ENCODE assay signal across 18 cellular contexts in genomic region chr10:75959209-75959608, GRCh38.
DNase-seq lines count a peak whose midpoint lies in the region; ATAC-seq, FAIRE-seq and TF ChIP-seq lines count a peak whose summit lies in the region.
"Had no signal": no experiment of that assay in that cellular context is flagged by ENCODE, and none has a peak within 500 bp of the region (broad histone marks: within the 10 kb centered on the region; RNA-seq: fewer than 3 reads in every experiment).

No MANE protein-coding gene starts in this region.

- H3K9me1 ChIP-seq in K562 (ENCODE audit: control insufficient read depth, insufficient read depth, low read length): no peaks in the 10 kb centered on the region

- no peaks in the 10 kb centered on the region for H3K79me1 ChIP-seq in H9 (ENCODE audit: insufficient read depth, low read depth, low read length, poor library complexity, severe bottlenecking)

- no peak for FAIRE-seq in K562 (lab: Jason Lieb, UNC)

- H2AK5ac ChIP-seq in H9 (ENCODE audit: insufficient read length, low read length): no peak overlapping the region

- H3K4me1 ChIP-seq in K562 (replicated peaks in 1 of 2; ENCODE audit: control insufficient read depth in 2 of 2, insufficient read depth in 2 of 2, low read length in 2 of 2) (no peaks in the 10 kb centered on the region; a peak in 1 of 5 replicates), H9 (ENCODE audit: insufficient read depth, low read length) (no peaks in the 10 kb centered on the region), esophagus squamous epithelium (no peaks in the 10 kb centered on the region)

- no peaks in the 10 kb centered on the region for H4K20me1 ChIP-seq in K562 (replicated peaks; ENCODE audit: control insufficient read depth, insufficient read depth, low read length)
- no peaks in the 10 kb centered on the region for H4K20me1 ChIP-seq in H9 (ENCODE audit: control insufficient read depth, insufficient read depth, insufficient read length)

- H3K27ac ChIP-seq in K562 (ENCODE audit: extremely low read depth, low read depth, low read length): no peak overlapping the region
- H3K27ac ChIP-seq in H9 (ENCODE audit: insufficient read length, low read depth, low read length): no peak overlapping the region
- H3K27ac ChIP-seq in esophagus squamous epithelium: no peak overlapping the region
- H3K27ac ChIP-seq: esophagus muscularis mucosa, HL-60 had no signal

- no peak overlapping the region for H2BK20ac ChIP-seq in H9 (ENCODE audit: low read depth, low read length, poor library complexity, severe bottlenecking)

- BruUV-seq in K562 (replicated peaks; lab: Mats Ljungman, UMichigan): no TSS peak

- ATAC-seq in K562: no peak
- ATAC-seq: activated CD8-positive, alpha-beta memory T cell treated with anti-CD3 and anti-CD28 coated beads, Interleukin-2, amount 10 ng/mL, durations not matched to agents 7 days and 5 days had no signal

- H3K4me2 ChIP-seq in K562 (ENCODE audit: insufficient read depth, low read length) (no peak overlapping the region), H9 (ENCODE audit: insufficient read depth, insufficient read length, low read length) (no peak overlapping the region)

- H3K27me3 Mint-ChIP-seq in H9 (ENCODE audit: low read depth): no peaks in the 10 kb centered on the region
- H3K27me3 Mint-ChIP-seq: activated CD8-positive, alpha-beta memory T cell treated with anti-CD3 and anti-CD28 coated beads, Interleukin-2, amount 10 ng/mL, durations not matched to agents 7 days and 5 days had no signal

- no peak overlapping the region for H3K18ac ChIP-seq in H9 (ENCODE audit: insufficient read length, low read depth, low read length)

- no peak overlapping the region for H2BK5ac ChIP-seq in H9 (ENCODE audit: insufficient read length, low read length)

- H3K4me1 Mint-ChIP-seq in H9: peaks cover 3% of the 10 kb centered on the region in 2 experiments; a peak in 2 of 4 replicates
- H3K4me1 Mint-ChIP-seq: activated CD8-positive, alpha-beta memory T cell treated with anti-CD3 and anti-CD28 coated beads, Interleukin-2, amount 10 ng/mL, durations not matched to agents 7 days and 5 days had no signal

- intact Hi-C loops in K562 (cut with micrococcal nuclease) (no loop called here), esophagus squamous epithelium (cut with DNase I) (no loop called here)

- no peaks in the 10 kb centered on the region for H3K36me3 Mint-ChIP-seq in H9 (ENCODE audit: insufficient read depth in 1 of 3, low read depth in 3 of 3)
- H3K36me3 Mint-ChIP-seq: activated CD8-positive, alpha-beta memory T cell treated with anti-CD3 and anti-CD28 coated beads, Interleukin-2, amount 10 ng/mL, durations not matched to agents 7 days and 5 days; CD4-positive, CD25-positive, alpha-beta regulatory T cell had no signal

- POLR2A ChIA-PET in K562 (lab: Yijun Ruan, JAX): interaction anchor here (0.6 to 0.7 kb wide), 3 partner anchors 50 to 1189 kb away, joined by 3 read pairs; no protein-coding TSS in a partner anchor

- 0% methylated on average over 4 of the region's 4 CpGs for WGBS in K562 (ENCODE audit: insufficient coverage, low coverage, missing lambda C conversion rate)
- no CpG with 5 or more reads among the region's 4 CpGs for whole genome bisulfite sequencing in H9 (ENCODE audit: extremely low coverage, insufficient read length, low lambda C conversion rate)
- 68 to 79% methylated on average over 3 to 4 of the region's 4 CpGs for WGBS in esophagus squamous epithelium, 2 donors

- TF ChIP-seq RAD21 in K562 (CRISPR knock-in tag; conservative IDR thresholded peaks at IDR 0.05 in 1 of 2, IDR thresholded peaks at IDR 0.05 in 1 of 2): no peak

- H3K36me3 ChIP-seq in K562 (ENCODE audit: control insufficient read depth, insufficient read depth, low read length) (no peaks in the 10 kb centered on the region), esophagus squamous epithelium (no peaks in the 10 kb centered on the region)
- H3K36me3 ChIP-seq: esophagus muscularis mucosa had no signal

- CTCF ChIA-PET in K562 (lab: Yijun Ruan, JAX; ENCODE audit: low intra/inter-chr PET ratio): no interaction called here

- H3K27ac Mint-ChIP-seq in H9: no peak overlapping the region
- H3K27ac Mint-ChIP-seq: activated CD8-positive, alpha-beta memory T cell treated with anti-CD3 and anti-CD28 coated beads, Interleukin-2, amount 10 ng/mL, durations not matched to agents 7 days and 5 days; CD4-positive, CD25-positive, alpha-beta regulatory T cell; T-helper 2 cell treated with Interferon-gamma antibody and Interleukin-4, amounts not matched to agents 5 μg/mL and 100 μg/mL, for 36 hours had no signal

- H3K9ac ChIP-seq in K562 (ENCODE audit: insufficient read depth in 1 of 2, low read depth in 2 of 2, low read length in 2 of 2): no peak overlapping the region
- H3K9ac ChIP-seq in H9 (ENCODE audit: extremely low read depth, insufficient read length, low read length): no peak overlapping the region

- no peak overlapping the region for H3K4ac ChIP-seq in H9 (ENCODE audit: low read depth, low read length)

- H4K91ac ChIP-seq in H9 (ENCODE audit: insufficient read length, low read depth, low read length): no peak overlapping the region

- no peak overlapping the region for H4K5ac ChIP-seq in H9 (ENCODE audit: insufficient read length, low read depth, low read length)

- H3T11ph ChIP-seq in H9 (ENCODE audit: low read length): no peak overlapping the region

- H3K9me3 ChIP-seq in K562 (replicated peaks; ENCODE audit: control insufficient read depth, insufficient read depth, low read depth, low read length) (no peaks in the 10 kb centered on the region), H9 (ENCODE audit: control insufficient read depth, low read depth, low read length) (no peaks in the 10 kb centered on the region), esophagus squamous epithelium (no peaks in the 10 kb centered on the region)
- H3K9me3 ChIP-seq: esophagus muscularis mucosa had no signal

- H2BK12ac ChIP-seq in H9 (ENCODE audit: insufficient read length, low read depth, low read length): no peak overlapping the region

- H2BK15ac ChIP-seq in H9 (ENCODE audit: low read depth, low read length): no peak overlapping the region

- H3K79me2 ChIP-seq in K562 (ENCODE audit: control insufficient read depth, insufficient read depth, low read length): no peaks in the 10 kb centered on the region
- no peaks in the 10 kb centered on the region for H3K79me2 ChIP-seq in H9 (ENCODE audit: insufficient read depth, low read length)

- in situ Hi-C loops in K562 (cut with MboI): no loop called here

- TF ChIP-seq CTCF in K562 (IDR thresholded peaks at IDR 0.05 in 2 of 3, conservative IDR thresholded peaks at IDR 0.05 in 1 of 3; ENCODE audit: insufficient read depth in 2 of 3, low read depth in 1 of 3, low read length in 3 of 3) (no peak), H9 (conservative IDR thresholded peaks at IDR 0.05) (no peak), esophagus squamous epithelium (IDR thresholded peaks at IDR 0.05) (no peak)

- H3K9me3 Mint-ChIP-seq in H9: no peaks in the 10 kb centered on the region; a peak in 1 of 5 replicates
- H3K9me3 Mint-ChIP-seq: T-helper 2 cell treated with Interferon-gamma antibody and Interleukin-4, amounts not matched to agents 5 μg/mL and 100 μg/mL, for 36 hours had no signal

- no peak overlapping the region for H2BK120ac ChIP-seq in H9 (ENCODE audit: low read depth, low read length, poor library complexity, severe bottlenecking)

- no peak overlapping the region for H3K4me3 ChIP-seq in K562
- H3K4me3 ChIP-seq in esophagus squamous epithelium: no peak overlapping the region
- H3K4me3 ChIP-seq: esophagus muscularis mucosa had no signal

- H3K4me3 Mint-ChIP-seq in H9: no peak overlapping the region
- H3K4me3 Mint-ChIP-seq: activated CD8-positive, alpha-beta memory T cell treated with anti-CD3 and anti-CD28 coated beads, Interleukin-2, amount 10 ng/mL, durations not matched to agents 7 days and 5 days; CD4-positive, CD25-positive, alpha-beta regulatory T cell; T-helper 2 cell treated with Interferon-gamma antibody and Interleukin-4, amounts not matched to agents 5 μg/mL and 100 μg/mL, for 36 hours had no signal

- H3K56ac ChIP-seq in H9 (ENCODE audit: insufficient read length, low read depth, low read length): no peak overlapping the region

- no peaks in the 10 kb centered on the region for H3K23me2 ChIP-seq in H9 (ENCODE audit: insufficient read length, low read depth, low read length, poor library complexity, severe bottlenecking)

- no peak for TF ChIP-seq EP300 in K562 (IDR thresholded peaks at IDR 0.05; ENCODE audit: low read length)

- H4K8ac ChIP-seq in H9 (replicated peaks; ENCODE audit: insufficient read length, low read depth, low read length): no peak overlapping the region

- H2AFZ ChIP-seq in K562 (ENCODE audit: low read depth, low read length) (no peak overlapping the region), H9 (ENCODE audit: low read length) (no peak overlapping the region)

- H3K27me3 ChIP-seq in K562 (ENCODE audit: control insufficient read depth in 2 of 2, insufficient read depth in 2 of 2, low read length in 2 of 2) (no peaks in the 10 kb centered on the region), H9 (ENCODE audit: insufficient read depth, low read length) (no peaks in the 10 kb centered on the region), esophagus squamous epithelium (no peaks in the 10 kb centered on the region)
- H3K27me3 ChIP-seq: esophagus muscularis mucosa had no signal

- DNase-seq in AG08395 (ENCODE audit: low spot score) (peak; percentile 96), HT1080 (ENCODE audit: low read depth) (peak; percentile 92), K562 (ENCODE audit: extremely low read depth in 1 of 4, low spot score in 3 of 4) (no peak), kidney glomerular epithelial cell (lab: John Stamatoyannopoulos, UW) (peak; percentile 78), H9 (no peak), esophagus squamous epithelium (lab: John Stamatoyannopoulos, UW) (no peak), NCI-H510A (lab: John Stamatoyannopoulos, UW) (no peak), NOMO-1 (lab: John Stamatoyannopoulos, UW; ENCODE audit: unreplicated experiment in 2 of 2) (no peak)
- DNase-seq: activated CD8-positive, alpha-beta memory T cell treated with anti-CD3 and anti-CD28 coated beads, Interleukin-2, amount 10 ng/mL, durations not matched to agents 7 days and 5 days; anterior cingulate cortex; CD4-positive, CD25-positive, alpha-beta regulatory T cell; NCI-H1417 treated with DMSO at 0.1 percent for 48 hours; NK-92 treated with Interleukin-12 subunit alpha and Interleukin-12 subunit beta, amount 100 ng/mL, for 24 hours; posterior cingulate gyrus; stimulated activated CD4-positive, alpha-beta T cell treated with anti-CD3 and anti-CD28 coated beads, Interleukin-4, amount 100 ng/mL, for 1 hour had no signal

- no peak overlapping the region for H3K14ac ChIP-seq in H9 (ENCODE audit: insufficient read depth, low read length)

- H3K23ac ChIP-seq in H9 (ENCODE audit: insufficient read length, low read depth, low read length): no peak overlapping the region

- no peak for TF ChIP-seq POLR2A in K562 (conservative IDR thresholded peaks at IDR 0.05)
- TF ChIP-seq POLR2A in esophagus squamous epithelium (IDR thresholded peaks at IDR 0.05): no peak

TF ChIP-seq in K562, 482 proteins besides CTCF, POLR2A, EP300 and RAD21:
- 0 out of 2 replicates have a peak, but pooled peaks have one; percentile 22 for TF ChIP-seq FOSL1 (tag; conservative IDR thresholded peaks at IDR 0.05)
- TF ChIP-seq MTF1 (CRISPR knock-in tag; IDR thresholded peaks at IDR 0.05; ENCODE audit: borderline replicate concordance): no peak

Comparison
In these comparisons a context has a peak if more than half of its experiments do, and no peak if none do; other contexts are left out.
1. DNase-seq: peak in AG08395 (single experiment), HT1080 (single experiment) and kidney glomerular epithelial cell (single experiment); none in K562 (0 of 4), H9 (single experiment), esophagus squamous epithelium (single experiment), NCI-H510A (single experiment) and NOMO-1 (0 of 2).